In the genomic region with DNA sequence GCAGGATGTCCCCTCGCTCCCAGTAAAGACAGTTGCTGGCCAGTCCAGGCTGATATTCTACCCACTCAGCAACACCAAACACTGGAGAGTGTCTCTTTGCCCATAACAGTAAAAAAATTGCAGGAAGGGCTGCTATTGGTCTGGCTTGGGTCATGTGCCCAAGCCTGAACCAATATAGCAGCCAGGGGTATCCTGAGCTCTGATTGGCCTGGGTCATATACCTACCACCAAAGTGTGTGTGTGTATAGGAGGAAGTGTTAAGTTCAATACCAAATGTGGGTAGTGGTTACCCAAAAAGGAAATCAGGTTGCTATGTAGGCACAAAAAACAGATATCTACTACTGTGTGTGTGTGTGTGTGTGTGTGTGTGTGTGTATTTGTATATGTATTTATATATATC, we compare ENCODE assay signal across 20 cellular contexts.
DNase-seq lines count a peak whose midpoint lies in the region; ATAC-seq, FAIRE-seq and TF ChIP-seq lines count a peak whose summit lies in the region.
"Had no signal": no experiment of that assay in that cellular context is flagged by ENCODE, and none has a peak within 500 bp of the region (broad histone marks: within the 10 kb centered on the region; RNA-seq: fewer than 3 reads in every experiment).

No MANE protein-coding gene starts in this region.

- FAIRE-seq in K562 (lab: Jason Lieb, UNC), result no peak
- FAIRE-seq in RCC 7860 (lab: Jason Lieb, UNC), result no peak

- TF ChIP-seq RAD21 in Ishikawa (IDR thresholded peaks at IDR 0.05; ENCODE audit: low read depth) (no peak), K562 (CRISPR knock-in tag; conservative IDR thresholded peaks at IDR 0.05 in 1 of 2, IDR thresholded peaks at IDR 0.05 in 1 of 2) (no peak)

- H4K20me1 ChIP-seq in K562 (replicated peaks; ENCODE audit: control insufficient read depth, insufficient read depth, low read length), result no peaks in the 10 kb centered on the region

- no peak overlapping the region for H3K27ac Mint-ChIP-seq in activated naive CD4-positive, alpha-beta T cell treated with anti-CD3 and anti-CD28 coated beads, Interleukin-2, amount 10 ng/mL, durations not matched to agents 7 days and 5 days
- H3K27ac Mint-ChIP-seq in activated naive CD4-positive, alpha-beta T cell treated with anti-CD3 and anti-CD28 coated beads for 36 hours, result no peak overlapping the region
- no peak overlapping the region for H3K27ac Mint-ChIP-seq in stimulated activated naive B cell treated with anti-CD40 and anti-IgM and Interleukin-4, amounts not matched to agents 10 μg/mL and 1 μg/mL and 100 μg/mL, for 72 hours
- H3K27ac Mint-ChIP-seq: neural progenitor cell; stimulated activated memory B cell treated with anti-CD40 and anti-IgM and Interleukin-4, amounts not matched to agents 10 μg/mL and 1 μg/mL and 100 μg/mL, for 72 hours had no signal

- CTCF ChIA-PET in activated naive CD4-positive, alpha-beta T cell treated with anti-CD3 and anti-CD28 coated beads, Interleukin-2, amount 10 ng/mL, durations not matched to agents 7 days and 5 days (lab: Charles Lee), result interaction anchor here (0.6 kb wide), 1 partner anchor 10 kb away, joined by 3 read pairs; no protein-coding TSS in a partner anchor
- CTCF ChIA-PET in activated naive CD4-positive, alpha-beta T cell treated with anti-CD3 and anti-CD28 coated beads for 36 hours (lab: Charles Lee), result no interaction called here
- CTCF ChIA-PET in K562 (lab: Yijun Ruan, JAX; ENCODE audit: low intra/inter-chr PET ratio), result no interaction called here

- no peaks in the 10 kb centered on the region for H3K9me1 ChIP-seq in K562 (ENCODE audit: control insufficient read depth, insufficient read depth, low read length)

- H3K27me3 Mint-ChIP-seq in activated naive CD4-positive, alpha-beta T cell treated with anti-CD3 and anti-CD28 coated beads, Interleukin-2, amount 10 ng/mL, durations not matched to agents 7 days and 5 days, result peaks cover 25% of the 10 kb centered on the region
- no peaks in the 10 kb centered on the region for H3K27me3 Mint-ChIP-seq in activated naive CD4-positive, alpha-beta T cell treated with anti-CD3 and anti-CD28 coated beads for 36 hours (ENCODE audit: low read depth)
- peaks cover 16 to 42% of the 10 kb centered on the region in 2 donors for H3K27me3 Mint-ChIP-seq in stimulated activated naive B cell treated with anti-CD40 and anti-IgM and Interleukin-4, amounts not matched to agents 10 μg/mL and 1 μg/mL and 100 μg/mL, for 72 hours

- H3K4me1 ChIP-seq in K562 (replicated peaks in 1 of 2; ENCODE audit: control insufficient read depth in 2 of 2, insufficient read depth in 2 of 2, low read length in 2 of 2), result no peaks in the 10 kb centered on the region; a peak in 2 of 5 replicates
- H3K4me1 ChIP-seq: colonic mucosa, thyroid gland had no signal

- no peak overlapping the region for H3K4me3 Mint-ChIP-seq in activated naive CD4-positive, alpha-beta T cell treated with anti-CD3 and anti-CD28 coated beads, Interleukin-2, amount 10 ng/mL, durations not matched to agents 7 days and 5 days
- H3K4me3 Mint-ChIP-seq in activated naive CD4-positive, alpha-beta T cell treated with anti-CD3 and anti-CD28 coated beads for 36 hours, result no peak overlapping the region
- H3K4me3 Mint-ChIP-seq in stimulated activated naive B cell treated with anti-CD40 and anti-IgM and Interleukin-4, amounts not matched to agents 10 μg/mL and 1 μg/mL and 100 μg/mL, for 72 hours, result no peak overlapping the region
- H3K4me3 Mint-ChIP-seq: neural progenitor cell; stimulated activated memory B cell treated with anti-CD40 and anti-IgM and Interleukin-4, amounts not matched to agents 10 μg/mL and 1 μg/mL and 100 μg/mL, for 72 hours had no signal

- POLR2A ChIA-PET in K562 (lab: Yijun Ruan, JAX), result interaction anchor here (0.6 kb wide), 1 partner anchor 597 kb away, joined by 3 read pairs; no protein-coding TSS in a partner anchor

- no peaks in the 10 kb centered on the region for H3K36me3 ChIP-seq in K562 (ENCODE audit: control insufficient read depth, insufficient read depth, low read length)
- H3K36me3 ChIP-seq: brain microvascular endothelial cell, colonic mucosa, neural progenitor cell, sigmoid colon, thyroid gland had no signal

- no peaks in the 10 kb centered on the region for H3K9me3 ChIP-seq in K562 (replicated peaks; ENCODE audit: control insufficient read depth, insufficient read depth, low read depth, low read length)
- H3K9me3 ChIP-seq: colonic mucosa, sigmoid colon, thyroid gland had no signal

- H3K4me2 ChIP-seq in K562 (ENCODE audit: insufficient read depth, low read length), result no peak overlapping the region
- H3K4me2 ChIP-seq: neural progenitor cell had no signal

- TF ChIP-seq EP300 in Ishikawa (IDR thresholded peaks at IDR 0.05; ENCODE audit: borderline replicate concordance) (no peak), K562 (IDR thresholded peaks at IDR 0.05; ENCODE audit: low read length) (no peak)

- H3K79me2 ChIP-seq in K562 (ENCODE audit: control insufficient read depth, insufficient read depth, low read length), result no peaks in the 10 kb centered on the region

- H3K27me3 ChIP-seq in K562 (ENCODE audit: control insufficient read depth in 2 of 2, insufficient read depth in 2 of 2, low read length in 2 of 2), result no peaks in the 10 kb centered on the region
- H3K27me3 ChIP-seq: brain microvascular endothelial cell, colonic mucosa, neural progenitor cell, sigmoid colon, thyroid gland had no signal

- no peak for TF ChIP-seq POLR2A in K562 (conservative IDR thresholded peaks at IDR 0.05)

- peaks cover 4% of the 10 kb centered on the region for H3K9me3 Mint-ChIP-seq in activated naive CD4-positive, alpha-beta T cell treated with anti-CD3 and anti-CD28 coated beads, Interleukin-2, amount 10 ng/mL, durations not matched to agents 7 days and 5 days
- no peaks in the 10 kb centered on the region for H3K9me3 Mint-ChIP-seq in activated naive CD4-positive, alpha-beta T cell treated with anti-CD3 and anti-CD28 coated beads for 36 hours
- H3K9me3 Mint-ChIP-seq in stimulated activated naive B cell treated with anti-CD40 and anti-IgM and Interleukin-4, amounts not matched to agents 10 μg/mL and 1 μg/mL and 100 μg/mL, for 72 hours, result no peaks in the 10 kb centered on the region
- H3K9me3 Mint-ChIP-seq: stimulated activated memory B cell treated with anti-CD40 and anti-IgM and Interleukin-4, amounts not matched to agents 10 μg/mL and 1 μg/mL and 100 μg/mL, for 72 hours had no signal

- in situ Hi-C loops in K562 (cut with MboI), result no loop called here

- H3K27ac ChIP-seq in K562 (ENCODE audit: extremely low read depth, low read depth, low read length), result no peak overlapping the region
- H3K27ac ChIP-seq: brain microvascular endothelial cell, colonic mucosa, neural progenitor cell, sigmoid colon, thyroid gland had no signal

- no peak for TF ChIP-seq CTCF in K562 (IDR thresholded peaks at IDR 0.05 in 2 of 3, conservative IDR thresholded peaks at IDR 0.05 in 1 of 3; ENCODE audit: insufficient read depth in 2 of 3, low read depth in 1 of 3, low read length in 3 of 3)

- no TSS peak for BruUV-seq in K562 (replicated peaks; lab: Mats Ljungman, UMichigan)

- intact Hi-C loops in activated naive CD4-positive, alpha-beta T cell treated with anti-CD3 and anti-CD28 coated beads for 36 hours (cut with micrococcal nuclease), result no loop called here
- intact Hi-C loops in K562 (cut with micrococcal nuclease), result no loop called here

- peak overlapping the region; percentile 39; the same call in 1 of the 2 replicates for H2AFZ ChIP-seq in K562 (ENCODE audit: low read depth, low read length)
- H2AFZ ChIP-seq: neural progenitor cell had no signal

- peak; percentile 21 for DNase-seq in activated naive CD4-positive, alpha-beta T cell treated with anti-CD3 and anti-CD28 coated beads, Interleukin-2, amount 10 ng/mL, durations not matched to agents 7 days and 5 days
- DNase-seq in activated naive CD4-positive, alpha-beta T cell treated with anti-CD3 and anti-CD28 coated beads for 36 hours, result no peak
- DNase-seq in K562 (ENCODE audit: extremely low read depth in 1 of 4, low spot score in 3 of 4), result peak in 1 of 4 experiments; percentile 31
- DNase-seq in stimulated activated naive B cell treated with anti-CD40 and anti-IgM and Interleukin-4, amounts not matched to agents 10 μg/mL and 1 μg/mL and 100 μg/mL, for 72 hours, result no peak
- DNase-seq in RCC 7860 (ENCODE audit: low spot score), result no peak
- no peak for DNase-seq in DMS79 treated with DMSO at 0.1 percent for 48 hours (lab: John Stamatoyannopoulos, UW)
- DNase-seq: brain microvascular endothelial cell, EL, glutamatergic neuron, HCEC 1CT, NCI-H1105 treated with DMSO at 0.1 percent for 48 hours, NCI-H2081, sigmoid colon, thyroid gland had no signal

- H3K36me3 Mint-ChIP-seq in activated naive CD4-positive, alpha-beta T cell treated with anti-CD3 and anti-CD28 coated beads, Interleukin-2, amount 10 ng/mL, durations not matched to agents 7 days and 5 days, result no peaks in the 10 kb centered on the region
- no peaks in the 10 kb centered on the region for H3K36me3 Mint-ChIP-seq in activated naive CD4-positive, alpha-beta T cell treated with anti-CD3 and anti-CD28 coated beads for 36 hours (ENCODE audit: low read depth)
- no peaks in the 10 kb centered on the region for H3K36me3 Mint-ChIP-seq in stimulated activated naive B cell treated with anti-CD40 and anti-IgM and Interleukin-4, amounts not matched to agents 10 μg/mL and 1 μg/mL and 100 μg/mL, for 72 hours
- H3K36me3 Mint-ChIP-seq: neural progenitor cell; stimulated activated memory B cell treated with anti-CD40 and anti-IgM and Interleukin-4, amounts not matched to agents 10 μg/mL and 1 μg/mL and 100 μg/mL, for 72 hours had no signal

- peaks cover 7% of the 10 kb centered on the region for H3K4me1 Mint-ChIP-seq in activated naive CD4-positive, alpha-beta T cell treated with anti-CD3 and anti-CD28 coated beads, Interleukin-2, amount 10 ng/mL, durations not matched to agents 7 days and 5 days
- peaks cover 2% of the 10 kb centered on the region for H3K4me1 Mint-ChIP-seq in activated naive CD4-positive, alpha-beta T cell treated with anti-CD3 and anti-CD28 coated beads for 36 hours (ENCODE audit: low read depth)
- H3K4me1 Mint-ChIP-seq in stimulated activated naive B cell treated with anti-CD40 and anti-IgM and Interleukin-4, amounts not matched to agents 10 μg/mL and 1 μg/mL and 100 μg/mL, for 72 hours, result peaks cover 0 to 3% of the 10 kb centered on the region in 2 donors
- H3K4me1 Mint-ChIP-seq: stimulated activated memory B cell treated with anti-CD40 and anti-IgM and Interleukin-4, amounts not matched to agents 10 μg/mL and 1 μg/mL and 100 μg/mL, for 72 hours had no signal

- 8% methylated on average over 1 of the region's 1 CpG for WGBS in K562 (ENCODE audit: insufficient coverage, low coverage, missing lambda C conversion rate)

- peak; percentile 62 for ATAC-seq in K562
- peak; percentile 49 to 64 for ATAC-seq in stimulated activated naive B cell treated with anti-CD40 and anti-IgM and Interleukin-4, amounts not matched to agents 10 μg/mL and 1 μg/mL and 100 μg/mL, for 72 hours (replicated peaks)
- no peak for ATAC-seq in GM18870 (IDR thresholded peaks at IDR 0.05; ENCODE audit: unreplicated experiment)
- ATAC-seq: left lobe of liver; stimulated activated memory B cell treated with anti-CD40 and anti-IgM and Interleukin-4, amounts not matched to agents 10 μg/mL and 1 μg/mL and 100 μg/mL, for 72 hours had no signal

- no peak overlapping the region for H3K9ac ChIP-seq in K562 (ENCODE audit: insufficient read depth in 1 of 2, low read depth in 2 of 2, low read length in 2 of 2)
- H3K9ac ChIP-seq: neural progenitor cell had no signal

- no peak overlapping the region for H3K4me3 ChIP-seq in K562
- H3K4me3 ChIP-seq: colonic mucosa, neural progenitor cell, sigmoid colon, thyroid gland had no signal
